1 cellular context compared by ENCODE assay signal in the genomic region with DNA sequence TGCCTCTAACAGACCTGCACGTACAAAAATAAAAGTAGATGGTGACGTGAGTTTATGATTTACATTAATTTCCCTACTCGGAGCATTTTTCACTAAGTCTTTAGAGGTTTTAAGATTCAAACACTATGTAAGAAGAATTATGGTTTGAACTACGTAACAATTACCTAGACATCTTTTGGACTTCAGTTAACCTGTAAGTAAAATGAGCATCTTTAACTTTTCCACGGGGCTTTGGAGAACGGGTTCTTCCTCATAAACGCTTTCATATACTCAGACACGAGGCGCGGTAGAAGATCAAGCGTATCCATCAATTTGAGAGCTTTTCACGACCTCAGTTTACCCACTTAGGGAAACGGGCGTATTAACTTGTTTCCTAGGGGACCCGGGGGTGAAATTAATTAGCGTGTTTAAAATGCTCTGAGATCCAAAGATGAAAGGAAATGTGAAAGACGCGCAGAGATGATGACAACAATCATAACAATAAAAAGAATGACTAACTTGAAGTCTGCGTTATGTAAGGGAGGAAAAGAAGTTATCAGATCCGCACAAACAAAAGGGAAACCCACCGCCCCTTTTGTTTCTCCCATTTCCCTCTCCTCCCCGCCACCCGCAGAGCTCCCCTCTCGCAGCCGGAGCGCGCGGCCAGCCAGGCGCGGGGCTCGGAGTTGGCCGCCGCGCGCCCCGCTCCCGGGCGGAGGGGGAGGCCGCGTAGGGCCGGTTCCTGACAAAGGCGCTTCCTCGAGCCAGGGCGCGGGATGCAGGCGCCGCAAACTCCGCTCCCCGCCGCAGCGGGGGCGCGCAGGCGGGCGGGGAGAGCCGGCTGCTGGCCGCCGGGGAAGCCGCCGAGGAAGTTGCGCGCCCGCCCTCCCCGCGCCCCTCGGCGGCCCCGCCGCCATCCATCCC.
TF ChIP-seq lines count a peak whose summit lies in the region.

No MANE protein-coding gene starts in this region.

TF ChIP-seq in K562, 482 proteins besides CTCF, POLR2A, EP300 and RAD21 (continued from another document and continues in another):
- TF ChIP-seq, protein P1, sequence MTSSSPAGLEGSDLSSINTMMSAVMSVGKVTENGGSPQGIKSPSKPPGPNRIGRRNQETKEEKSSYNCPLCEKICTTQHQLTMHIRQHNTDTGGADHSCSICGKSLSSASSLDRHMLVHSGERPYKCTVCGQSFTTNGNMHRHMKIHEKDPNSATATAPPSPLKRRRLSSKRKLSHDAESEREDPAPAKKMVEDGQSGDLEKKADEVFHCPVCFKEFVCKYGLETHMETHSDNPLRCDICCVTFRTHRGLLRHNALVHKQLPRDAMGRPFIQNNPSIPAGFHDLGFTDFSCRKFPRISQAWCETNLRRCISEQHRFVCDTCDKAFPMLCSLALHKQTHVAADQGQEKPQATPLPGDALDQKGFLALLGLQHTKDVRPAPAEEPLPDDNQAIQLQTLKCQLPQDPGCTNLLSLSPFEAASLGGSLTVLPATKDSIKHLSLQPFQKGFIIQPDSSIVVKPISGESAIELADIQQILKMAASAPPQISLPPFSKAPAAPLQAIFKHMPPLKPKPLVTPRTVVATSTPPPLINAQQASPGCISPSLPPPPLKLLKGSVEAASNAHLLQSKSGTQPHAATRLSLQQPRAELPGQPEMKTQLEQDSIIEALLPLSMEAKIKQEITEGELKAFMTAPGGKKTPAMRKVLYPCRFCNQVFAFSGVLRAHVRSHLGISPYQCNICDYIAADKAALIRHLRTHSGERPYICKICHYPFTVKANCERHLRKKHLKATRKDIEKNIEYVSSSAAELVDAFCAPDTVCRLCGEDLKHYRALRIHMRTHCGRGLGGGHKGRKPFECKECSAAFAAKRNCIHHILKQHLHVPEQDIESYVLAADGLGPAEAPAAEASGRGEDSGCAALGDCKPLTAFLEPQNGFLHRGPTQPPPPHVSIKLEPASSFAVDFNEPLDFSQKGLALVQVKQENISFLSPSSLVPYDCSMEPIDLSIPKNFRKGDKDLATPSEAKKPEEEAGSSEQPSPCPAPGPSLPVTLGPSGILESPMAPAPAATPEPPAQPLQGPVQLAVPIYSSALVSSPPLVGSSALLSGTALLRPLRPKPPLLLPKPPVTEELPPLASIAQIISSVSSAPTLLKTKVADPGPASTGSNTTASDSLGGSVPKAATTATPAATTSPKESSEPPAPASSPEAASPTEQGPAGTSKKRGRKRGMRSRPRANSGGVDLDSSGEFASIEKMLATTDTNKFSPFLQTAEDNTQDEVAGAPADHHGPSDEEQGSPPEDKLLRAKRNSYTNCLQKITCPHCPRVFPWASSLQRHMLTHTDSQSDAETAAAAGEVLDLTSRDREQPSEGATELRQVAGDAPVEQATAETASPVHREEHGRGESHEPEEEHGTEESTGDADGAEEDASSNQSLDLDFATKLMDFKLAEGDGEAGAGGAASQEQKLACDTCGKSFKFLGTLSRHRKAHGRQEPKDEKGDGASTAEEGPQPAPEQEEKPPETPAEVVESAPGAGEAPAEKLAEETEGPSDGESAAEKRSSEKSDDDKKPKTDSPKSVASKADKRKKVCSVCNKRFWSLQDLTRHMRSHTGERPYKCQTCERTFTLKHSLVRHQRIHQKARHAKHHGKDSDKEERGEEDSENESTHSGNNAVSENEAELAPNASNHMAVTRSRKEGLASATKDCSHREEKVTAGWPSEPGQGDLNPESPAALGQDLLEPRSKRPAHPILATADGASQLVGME (CRISPR knock-in tag; IDR thresholded peaks at IDR 0.05), result no peak
- TF ChIP-seq PHB2 (IDR thresholded peaks at IDR 0.05; ENCODE audit: low read depth) (no peak), CREB1 (IDR thresholded peaks at IDR 0.05) (0 out of 2 replicates have a peak, but pooled peaks have one; percentile 8), CREB1 (CRISPR knock-in tag; IDR thresholded peaks at IDR 0.05) (no peak), ZFP1 (CRISPR knock-in tag; IDR thresholded peaks at IDR 0.05) (no peak), ZNF354B (CRISPR knock-in tag; IDR thresholded peaks at IDR 0.05) (no peak), RCOR1 (IDR thresholded peaks at IDR 0.05; ENCODE audit: borderline replicate concordance in 1 of 2, low read depth in 2 of 2, low read length in 2 of 2) (no peak), ZFX (CRISPR knock-in tag; IDR thresholded peaks at IDR 0.05) (peak; percentile 55; the same call in 1 of the 2 replicates), RB1 (IDR thresholded peaks at IDR 0.05; ENCODE audit: low read depth) (no peak; the same call in 1 of the 2 replicates), L3MBTL2 (IDR thresholded peaks at IDR 0.05) (0 out of 2 replicates have a peak, but pooled peaks have one; percentile 25), SRSF1 (IDR thresholded peaks at IDR 0.05; ENCODE audit: low read depth, low read length) (no peak), SIX5 (IDR thresholded peaks at IDR 0.05; ENCODE audit: borderline replicate concordance in 1 of 2, insufficient read depth in 1 of 2, low read depth in 1 of 2, low read length in 2 of 2) (no peak), GATAD2A (IDR thresholded peaks at IDR 0.05) (no peak), YBX1 (IDR thresholded peaks at IDR 0.05) (no peak), TAF9B (IDR thresholded peaks at IDR 0.05; ENCODE audit: partially characterized antibody) (no peak), PCBP1 (IDR thresholded peaks at IDR 0.05; ENCODE audit: low read depth, low read length, poor library complexity, severe bottlenecking) (no peak), FUS (optimal IDR thresholded peaks at IDR 0.05; ENCODE audit: low read depth, low read length) (no peak), LARP7 (IDR thresholded peaks at IDR 0.05) (no peak), GATAD2B (IDR thresholded peaks at IDR 0.05; ENCODE audit: borderline replicate concordance) (peak; percentile 71), SLC30A9 (CRISPR knock-in tag; IDR thresholded peaks at IDR 0.05) (no peak)
- TF ChIP-seq, protein P2, sequence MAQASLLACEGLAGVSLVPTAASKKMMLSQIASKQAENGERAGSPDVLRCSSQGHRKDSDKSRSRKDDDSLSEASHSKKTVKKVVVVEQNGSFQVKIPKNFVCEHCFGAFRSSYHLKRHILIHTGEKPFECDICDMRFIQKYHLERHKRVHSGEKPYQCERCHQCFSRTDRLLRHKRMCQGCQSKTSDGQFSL (CRISPR knock-in tag; IDR thresholded peaks at IDR 0.05), result no peak
- TF ChIP-seq, protein P2 (tag; IDR thresholded peaks at IDR 0.05), result no peak
- TF ChIP-seq, protein P3, sequence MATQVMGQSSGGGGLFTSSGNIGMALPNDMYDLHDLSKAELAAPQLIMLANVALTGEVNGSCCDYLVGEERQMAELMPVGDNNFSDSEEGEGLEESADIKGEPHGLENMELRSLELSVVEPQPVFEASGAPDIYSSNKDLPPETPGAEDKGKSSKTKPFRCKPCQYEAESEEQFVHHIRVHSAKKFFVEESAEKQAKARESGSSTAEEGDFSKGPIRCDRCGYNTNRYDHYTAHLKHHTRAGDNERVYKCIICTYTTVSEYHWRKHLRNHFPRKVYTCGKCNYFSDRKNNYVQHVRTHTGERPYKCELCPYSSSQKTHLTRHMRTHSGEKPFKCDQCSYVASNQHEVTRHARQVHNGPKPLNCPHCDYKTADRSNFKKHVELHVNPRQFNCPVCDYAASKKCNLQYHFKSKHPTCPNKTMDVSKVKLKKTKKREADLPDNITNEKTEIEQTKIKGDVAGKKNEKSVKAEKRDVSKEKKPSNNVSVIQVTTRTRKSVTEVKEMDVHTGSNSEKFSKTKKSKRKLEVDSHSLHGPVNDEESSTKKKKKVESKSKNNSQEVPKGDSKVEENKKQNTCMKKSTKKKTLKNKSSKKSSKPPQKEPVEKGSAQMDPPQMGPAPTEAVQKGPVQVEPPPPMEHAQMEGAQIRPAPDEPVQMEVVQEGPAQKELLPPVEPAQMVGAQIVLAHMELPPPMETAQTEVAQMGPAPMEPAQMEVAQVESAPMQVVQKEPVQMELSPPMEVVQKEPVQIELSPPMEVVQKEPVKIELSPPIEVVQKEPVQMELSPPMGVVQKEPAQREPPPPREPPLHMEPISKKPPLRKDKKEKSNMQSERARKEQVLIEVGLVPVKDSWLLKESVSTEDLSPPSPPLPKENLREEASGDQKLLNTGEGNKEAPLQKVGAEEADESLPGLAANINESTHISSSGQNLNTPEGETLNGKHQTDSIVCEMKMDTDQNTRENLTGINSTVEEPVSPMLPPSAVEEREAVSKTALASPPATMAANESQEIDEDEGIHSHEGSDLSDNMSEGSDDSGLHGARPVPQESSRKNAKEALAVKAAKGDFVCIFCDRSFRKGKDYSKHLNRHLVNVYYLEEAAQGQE (CRISPR knock-in tag; IDR thresholded peaks at IDR 0.05; ENCODE audit: low read depth), result no peak
- TF ChIP-seq, protein P4, sequence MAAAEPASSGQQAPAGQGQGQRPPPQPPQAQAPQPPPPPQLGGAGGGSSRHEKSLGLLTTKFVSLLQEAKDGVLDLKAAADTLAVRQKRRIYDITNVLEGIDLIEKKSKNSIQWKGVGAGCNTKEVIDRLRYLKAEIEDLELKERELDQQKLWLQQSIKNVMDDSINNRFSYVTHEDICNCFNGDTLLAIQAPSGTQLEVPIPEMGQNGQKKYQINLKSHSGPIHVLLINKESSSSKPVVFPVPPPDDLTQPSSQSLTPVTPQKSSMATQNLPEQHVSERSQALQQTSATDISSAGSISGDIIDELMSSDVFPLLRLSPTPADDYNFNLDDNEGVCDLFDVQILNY (CRISPR knock-in tag; IDR thresholded peaks at IDR 0.05), result no peak
- TF ChIP-seq, protein P5, sequence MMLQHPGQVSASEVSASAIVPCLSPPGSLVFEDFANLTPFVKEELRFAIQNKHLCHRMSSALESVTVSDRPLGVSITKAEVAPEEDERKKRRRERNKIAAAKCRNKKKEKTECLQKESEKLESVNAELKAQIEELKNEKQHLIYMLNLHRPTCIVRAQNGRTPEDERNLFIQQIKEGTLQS (IDR thresholded peaks at IDR 0.05), result no peak
- TF ChIP-seq, protein P5 (CRISPR knock-in tag; conservative IDR thresholded peaks at IDR 0.05), result 0 out of 2 replicates have a peak, but pooled peaks have one; percentile 14
- TF ChIP-seq, protein P6, sequence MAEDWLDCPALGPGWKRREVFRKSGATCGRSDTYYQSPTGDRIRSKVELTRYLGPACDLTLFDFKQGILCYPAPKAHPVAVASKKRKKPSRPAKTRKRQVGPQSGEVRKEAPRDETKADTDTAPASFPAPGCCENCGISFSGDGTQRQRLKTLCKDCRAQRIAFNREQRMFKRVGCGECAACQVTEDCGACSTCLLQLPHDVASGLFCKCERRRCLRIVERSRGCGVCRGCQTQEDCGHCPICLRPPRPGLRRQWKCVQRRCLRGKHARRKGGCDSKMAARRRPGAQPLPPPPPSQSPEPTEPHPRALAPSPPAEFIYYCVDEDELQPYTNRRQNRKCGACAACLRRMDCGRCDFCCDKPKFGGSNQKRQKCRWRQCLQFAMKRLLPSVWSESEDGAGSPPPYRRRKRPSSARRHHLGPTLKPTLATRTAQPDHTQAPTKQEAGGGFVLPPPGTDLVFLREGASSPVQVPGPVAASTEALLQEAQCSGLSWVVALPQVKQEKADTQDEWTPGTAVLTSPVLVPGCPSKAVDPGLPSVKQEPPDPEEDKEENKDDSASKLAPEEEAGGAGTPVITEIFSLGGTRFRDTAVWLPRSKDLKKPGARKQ (CRISPR knock-in tag; IDR thresholded peaks at IDR 0.05), result no peak
- TF ChIP-seq, protein P7, sequence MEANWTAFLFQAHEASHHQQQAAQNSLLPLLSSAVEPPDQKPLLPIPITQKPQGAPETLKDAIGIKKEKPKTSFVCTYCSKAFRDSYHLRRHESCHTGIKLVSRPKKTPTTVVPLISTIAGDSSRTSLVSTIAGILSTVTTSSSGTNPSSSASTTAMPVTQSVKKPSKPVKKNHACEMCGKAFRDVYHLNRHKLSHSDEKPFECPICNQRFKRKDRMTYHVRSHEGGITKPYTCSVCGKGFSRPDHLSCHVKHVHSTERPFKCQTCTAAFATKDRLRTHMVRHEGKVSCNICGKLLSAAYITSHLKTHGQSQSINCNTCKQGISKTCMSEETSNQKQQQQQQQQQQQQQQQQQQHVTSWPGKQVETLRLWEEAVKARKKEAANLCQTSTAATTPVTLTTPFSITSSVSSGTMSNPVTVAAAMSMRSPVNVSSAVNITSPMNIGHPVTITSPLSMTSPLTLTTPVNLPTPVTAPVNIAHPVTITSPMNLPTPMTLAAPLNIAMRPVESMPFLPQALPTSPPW (CRISPR knock-in tag; IDR thresholded peaks at IDR 0.05), result no peak
- TF ChIP-seq, protein P8, sequence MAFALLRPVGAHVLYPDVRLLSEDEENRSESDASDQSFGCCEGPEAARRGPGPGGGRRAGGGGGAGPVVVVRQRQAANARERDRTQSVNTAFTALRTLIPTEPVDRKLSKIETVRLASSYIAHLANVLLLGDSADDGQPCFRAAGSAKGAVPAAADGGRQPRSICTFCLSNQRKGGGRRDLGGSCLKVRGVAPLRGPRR (CRISPR knock-in tag; IDR thresholded peaks at IDR 0.05), result no peak
- TF ChIP-seq, protein P9, sequence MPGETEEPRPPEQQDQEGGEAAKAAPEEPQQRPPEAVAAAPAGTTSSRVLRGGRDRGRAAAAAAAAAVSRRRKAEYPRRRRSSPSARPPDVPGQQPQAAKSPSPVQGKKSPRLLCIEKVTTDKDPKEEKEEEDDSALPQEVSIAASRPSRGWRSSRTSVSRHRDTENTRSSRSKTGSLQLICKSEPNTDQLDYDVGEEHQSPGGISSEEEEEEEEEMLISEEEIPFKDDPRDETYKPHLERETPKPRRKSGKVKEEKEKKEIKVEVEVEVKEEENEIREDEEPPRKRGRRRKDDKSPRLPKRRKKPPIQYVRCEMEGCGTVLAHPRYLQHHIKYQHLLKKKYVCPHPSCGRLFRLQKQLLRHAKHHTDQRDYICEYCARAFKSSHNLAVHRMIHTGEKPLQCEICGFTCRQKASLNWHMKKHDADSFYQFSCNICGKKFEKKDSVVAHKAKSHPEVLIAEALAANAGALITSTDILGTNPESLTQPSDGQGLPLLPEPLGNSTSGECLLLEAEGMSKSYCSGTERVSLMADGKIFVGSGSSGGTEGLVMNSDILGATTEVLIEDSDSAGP (CRISPR knock-in tag; IDR thresholded peaks at IDR 0.05), result no peak
- TF ChIP-seq, protein P10, sequence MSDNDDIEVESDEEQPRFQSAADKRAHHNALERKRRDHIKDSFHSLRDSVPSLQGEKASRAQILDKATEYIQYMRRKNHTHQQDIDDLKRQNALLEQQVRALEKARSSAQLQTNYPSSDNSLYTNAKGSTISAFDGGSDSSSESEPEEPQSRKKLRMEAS (CRISPR knock-in tag; IDR thresholded peaks at IDR 0.05), result no peak
- TF ChIP-seq, protein P11, sequence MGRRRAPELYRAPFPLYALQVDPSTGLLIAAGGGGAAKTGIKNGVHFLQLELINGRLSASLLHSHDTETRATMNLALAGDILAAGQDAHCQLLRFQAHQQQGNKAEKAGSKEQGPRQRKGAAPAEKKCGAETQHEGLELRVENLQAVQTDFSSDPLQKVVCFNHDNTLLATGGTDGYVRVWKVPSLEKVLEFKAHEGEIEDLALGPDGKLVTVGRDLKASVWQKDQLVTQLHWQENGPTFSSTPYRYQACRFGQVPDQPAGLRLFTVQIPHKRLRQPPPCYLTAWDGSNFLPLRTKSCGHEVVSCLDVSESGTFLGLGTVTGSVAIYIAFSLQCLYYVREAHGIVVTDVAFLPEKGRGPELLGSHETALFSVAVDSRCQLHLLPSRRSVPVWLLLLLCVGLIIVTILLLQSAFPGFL (CRISPR knock-in tag; IDR thresholded peaks at IDR 0.05), result no peak
